ENCODE assay signal across 1 cellular context in genomic region chr17:48910370-48910769, GRCh38.
TF ChIP-seq lines count a peak whose summit lies in the region.

No MANE protein-coding gene starts in this region.

TF ChIP-seq in endothelial cell of umbilical vein, 7 proteins besides CTCF, POLR2A, EP300 and RAD21:
- TF ChIP-seq POLR2AphosphoS5 (IDR thresholded peaks at IDR 0.05; ENCODE audit: insufficient read depth, low read depth, low read length), result no peak
- TF ChIP-seq JUN (IDR thresholded peaks at IDR 0.05; ENCODE audit: borderline replicate concordance, insufficient read depth, insufficient read length, low read depth), result no peak
- TF ChIP-seq FOS (IDR thresholded peaks at IDR 0.05; ENCODE audit: borderline replicate concordance, insufficient read depth, low read length), result no peak
- TF ChIP-seq EZH2 (IDR thresholded peaks at IDR 0.05; ENCODE audit: borderline replicate concordance, low read depth, low read length, severe bottlenecking), result no peak
- TF ChIP-seq MAX (IDR thresholded peaks at IDR 0.05; ENCODE audit: insufficient read depth, insufficient read length), result no peak
- TF ChIP-seq MYC (IDR thresholded peaks at IDR 0.05; ENCODE audit: low read depth, low read length), result no peak
- no peak for TF ChIP-seq GATA2 (IDR thresholded peaks at IDR 0.05; ENCODE audit: insufficient read depth, insufficient read length, low read depth, low read length)
TF ChIP-seq in endothelial cell of umbilical vein: peak in this region for 0.
